Comparison of ENCODE assay signal across 8 cellular contexts in genomic region chr6:169789944-169790927, GRCh38. TPM values are rescaled to one million over a fixed set of nuclear protein-coding genes. Genes with fewer than 3 reads are reported as not detected.
DNase-seq lines count a peak whose midpoint lies in the region; ATAC-seq and TF ChIP-seq lines count a peak whose summit lies in the region.

No MANE protein-coding gene starts in this region.

- H3K9me3 ChIP-seq in HUES48 (ENCODE audit: control insufficient read depth, insufficient read depth, low read length) (no peaks in the 10 kb centered on the region), OCI-LY1 (ENCODE audit: low read length) (no peaks in the 10 kb centered on the region), muscle layer of colon (ENCODE audit: low read length) (no peaks in the 10 kb centered on the region)

- TF ChIP-seq CTCF in OCI-LY1 (IDR thresholded peaks at IDR 0.05; ENCODE audit: low read length) = peak; percentile 98

- no peaks in the 10 kb centered on the region for H3F3A ChIP-seq in OCI-LY1 (ENCODE audit: insufficient read depth, low read length)

- DNase-seq in Caki2 (ENCODE audit: low read depth) = peak; percentile 78
- peak; percentile 65 for DNase-seq in activated T-cell treated with anti-CD3 and anti-CD28 coated beads for 4 hours
- peak; percentile 62 to 72 for DNase-seq in erythroblast (lab: John Stamatoyannopoulos, UW)
- DNase-seq in stimulated activated CD8-positive, alpha-beta memory T cell treated with anti-CD3 and anti-CD28 coated beads, Interleukin-7, amount 100 ng/mL, for 1 hour (ENCODE audit: low read depth in 2 of 2) = peak; percentile 40 to 49

- in situ Hi-C loops in Caki2 (cut with HindIII; ENCODE audit: low pct_unique_long_range_greater_than_20kb, low sequenced_read_pairs) = no loop called here

- no peak overlapping the region for H2AFZ ChIP-seq in OCI-LY1 (ENCODE audit: low read length)

- no peaks in the 10 kb centered on the region for H3K79me2 ChIP-seq in OCI-LY1 (ENCODE audit: insufficient read depth, low read length)

- H4K20me1 ChIP-seq in OCI-LY1 (ENCODE audit: insufficient read depth, low read length) = no peaks in the 10 kb centered on the region

- H3K9ac ChIP-seq in HUES48 (ENCODE audit: low read depth, low read length) (peak overlapping the region; percentile 37; the same call in 1 of the 2 replicates), OCI-LY1 (ENCODE audit: low read length) (peak overlapping the region; percentile 44; the same call in 1 of the 2 replicates), muscle layer of colon (ENCODE audit: low read length) (peak overlapping the region; percentile 60)

- H3K4me3 ChIP-seq in HUES48 (ENCODE audit: low read depth, low read length) (peak overlapping the region; percentile 48), OCI-LY1 (ENCODE audit: low read depth, low read length, poor library complexity, severe bottlenecking) (peak overlapping the region; percentile 58), muscle layer of colon (ENCODE audit: low read depth in 1 of 2, low read length in 2 of 2) (peak overlapping the region; percentile 44 to 93)

- TF ChIP-seq POLR2A in erythroblast (IDR thresholded peaks at IDR 0.05; ENCODE audit: low read length) = no peak

- H3K4me1 ChIP-seq in HUES48 (ENCODE audit: control insufficient read depth, insufficient read depth, low read length) (no peaks in the 10 kb centered on the region; the same call in 1 of the 2 replicates), OCI-LY1 (ENCODE audit: insufficient read depth, low read length, severe bottlenecking) (peaks cover 13% of the 10 kb centered on the region), muscle layer of colon (ENCODE audit: insufficient read depth, low read length) (peaks cover 16% of the 10 kb centered on the region)

- H3K4me2 ChIP-seq in OCI-LY1 (ENCODE audit: low read length) = peak overlapping the region; percentile 81

- no peaks in the 10 kb centered on the region for H3K9me2 ChIP-seq in OCI-LY1 (ENCODE audit: low read depth, low read length)

- peak; percentile 97 for ATAC-seq in GM21423 (IDR thresholded peaks at IDR 0.05; ENCODE audit: unreplicated experiment)

- H3K27ac ChIP-seq in HUES48 (ENCODE audit: low read depth, low read length) = peak overlapping the region; percentile 53
- no peak overlapping the region for H3K27ac ChIP-seq in OCI-LY1 (ENCODE audit: low read depth, low read length, poor library complexity, severe bottlenecking)
- H3K27ac ChIP-seq in muscle layer of colon (ENCODE audit: low read depth, low read length) = peak overlapping the region; percentile 72

- peaks cover 15% of the 10 kb centered on the region for H3K27me3 ChIP-seq in HUES48 (ENCODE audit: control insufficient read depth, insufficient read depth, low read length)
- H3K27me3 ChIP-seq in OCI-LY1 (ENCODE audit: insufficient read depth, low read length) = no peaks in the 10 kb centered on the region
- H3K27me3 ChIP-seq in muscle layer of colon (ENCODE audit: control insufficient read depth in 1 of 2, insufficient read depth in 2 of 2, low read length in 2 of 2) = no peaks in the 10 kb centered on the region

- H3K36me3 ChIP-seq in HUES48 (ENCODE audit: control insufficient read depth, insufficient read depth, low read length) = no peaks in the 10 kb centered on the region
- no peaks in the 10 kb centered on the region for H3K36me3 ChIP-seq in OCI-LY1 (ENCODE audit: insufficient read depth, low read length)
- no peaks in the 10 kb centered on the region for H3K36me3 ChIP-seq in muscle layer of colon (ENCODE audit: insufficient read depth, low read length)

RNA-seq across cellular contexts. Expression of gene ERMARD, which starts 38.8 kb away (rescaled TPM):
- 9.6 and 22.8 TPM in 2 replicates for total RNA-seq in Caki2 (2014; rRNA removed; shearing (Covaris generic); ENCODE audit: low replicate concordance)

RNA-seq across cellular contexts. Expression of gene DYNLT2, which starts 38.9 kb away (rescaled TPM):
- 0.54 and 0.81 TPM in 2 replicates for total RNA-seq in Caki2 (2014; rRNA removed; shearing (Covaris generic); ENCODE audit: low replicate concordance)
